In the genomic region with DNA sequence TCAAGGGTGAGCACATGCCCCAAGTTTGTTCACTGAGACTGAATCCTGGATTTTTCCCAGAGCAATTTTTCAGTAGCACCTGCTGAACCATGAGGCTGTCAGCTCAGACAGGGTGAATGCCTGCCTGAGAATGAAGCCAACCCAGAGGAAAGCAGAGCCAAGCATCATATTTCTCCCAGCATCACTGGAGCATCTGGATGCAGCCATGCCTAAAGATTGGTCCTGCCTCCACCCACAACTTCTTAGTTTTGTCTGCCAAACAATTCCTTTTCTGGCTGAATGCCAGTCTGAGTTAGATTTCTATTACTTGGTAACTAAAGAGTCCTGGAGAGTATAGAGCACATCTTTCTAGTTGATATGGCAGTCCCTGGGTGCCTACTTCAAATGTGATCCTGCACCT, we compare ENCODE assay signal across 24 cellular contexts.
DNase-seq lines count a peak whose midpoint lies in the region; ATAC-seq and TF ChIP-seq lines count a peak whose summit lies in the region.
"Had no signal": no experiment of that assay in that cellular context is flagged by ENCODE, and none has a peak within 500 bp of the region (broad histone marks: within the 10 kb centered on the region; RNA-seq: fewer than 3 reads in every experiment).

No MANE protein-coding gene starts in this region.

- no peak for ATAC-seq in right cardiac atrium
- ATAC-seq in foreskin keratinocyte: no peak
- no peak for ATAC-seq in GM18520 (IDR thresholded peaks at IDR 0.05; ENCODE audit: unreplicated experiment)
- ATAC-seq: activated naive CD8-positive, alpha-beta T cell treated with anti-CD3 and anti-CD28 coated beads, Interleukin-2, amount 50 U/mL, for 24 hours; lower lobe of right lung; pancreas; stimulated activated naive CD8-positive, alpha-beta T cell treated with anti-CD3 and anti-CD28 coated beads, Interleukin-15, amount 100 ng/mL, for 72 hours; T-cell had no signal

- intact Hi-C loops in right cardiac atrium (cut with DNase I): no loop called here
- intact Hi-C loops in posterior vena cava (cut with DNase I): no loop called here

- DNase-seq in AG09319 (ENCODE audit: extremely low read depth, low read depth): peak; percentile 63
- peak; percentile 21 for DNase-seq in LHCN-M2 (ENCODE audit: low read depth)
- peak; percentile 46 for DNase-seq in NCI-H345 (lab: John Stamatoyannopoulos, UW)
- DNase-seq in fibroblast of peridontal ligament (ENCODE audit: extremely low read depth): peak; percentile 34
- DNase-seq in right cardiac atrium: no peak
- no peak for DNase-seq in foreskin keratinocyte
- no peak for DNase-seq in posterior vena cava (ENCODE audit: low spot score)
- DNase-seq: activated CD4-positive, alpha-beta memory T cell treated with anti-CD3 and anti-CD28 coated beads, Interleukin-2, amount 10 ng/mL, durations not matched to agents 7 days and 5 days; activated CD4-positive, CD25-positive, alpha-beta regulatory T cell treated with anti-CD3 and anti-CD28 coated beads, Interleukin-2, amount 50 U/mL, for 72 hours; activated gamma-delta T cell; activated naive CD8-positive, alpha-beta T cell treated with anti-CD3 and anti-CD28 coated beads, Interleukin-2, amount 50 U/mL, for 24 hours; activated T-cell treated with anti-CD3 and anti-CD28 coated beads for 4 hours; C1 segment of cervical spinal cord; IMR-90; lower lobe of right lung; nephron progenitor cell; pancreas; SIG-M5; stimulated activated naive CD8-positive, alpha-beta T cell treated with anti-CD3 and anti-CD28 coated beads, Interleukin-15, amount 100 ng/mL, for 72 hours; T-cell; thyroid gland had no signal

- H3K27ac ChIP-seq in right cardiac atrium (ENCODE audit: low read length) (no peak overlapping the region), foreskin keratinocyte (no peak overlapping the region)
- H3K27ac ChIP-seq: breast epithelium, lower lobe of right lung, pancreas, thyroid gland had no signal

- no peaks in the 10 kb centered on the region for H3K9me3 ChIP-seq in right cardiac atrium (ENCODE audit: control insufficient read depth, low read length)
- H3K9me3 ChIP-seq: breast epithelium, HAP-1, lower lobe of right lung, pancreas, thyroid gland had no signal

- H3K27me3 ChIP-seq in right cardiac atrium (ENCODE audit: control insufficient read depth, insufficient read depth) (no peaks in the 10 kb centered on the region), foreskin keratinocyte (no peaks in the 10 kb centered on the region)
- H3K27me3 ChIP-seq: breast epithelium, pancreas, thyroid gland had no signal

- no peak overlapping the region for H3K4me3 ChIP-seq in right cardiac atrium (ENCODE audit: low read length)
- H3K4me3 ChIP-seq: breast epithelium, HAP-1, lower lobe of right lung, pancreas, thyroid gland had no signal

- H3K4me1 ChIP-seq in right cardiac atrium (ENCODE audit: control insufficient read depth, insufficient read depth, low read length): no peaks in the 10 kb centered on the region
- no peaks in the 10 kb centered on the region for H3K4me1 ChIP-seq in foreskin keratinocyte
- H3K4me1 ChIP-seq: breast epithelium, HAP-1, lower lobe of right lung, pancreas, thyroid gland had no signal

- no peak for TF ChIP-seq CTCF in AG09319 (IDR thresholded peaks at IDR 0.05; ENCODE audit: low read depth, low read length)
- no peak for TF ChIP-seq CTCF in foreskin keratinocyte (conservative IDR thresholded peaks at IDR 0.05)

Comparison
In these comparisons a context has a peak if more than half of its experiments do, and no peak if none do; other contexts are left out.
1. DNase-seq: peak in AG09319 (single experiment), LHCN-M2 (single experiment), NCI-H345 (single experiment) and fibroblast of peridontal ligament (single experiment); none in right cardiac atrium (0 of 3), foreskin keratinocyte (0 of 2) and posterior vena cava (single experiment).